ENCODE assay signal across 24 cellular contexts in genomic region chr7:46198691-46199090, GRCh38.
DNase-seq lines count a peak whose midpoint lies in the region; ATAC-seq, FAIRE-seq and TF ChIP-seq lines count a peak whose summit lies in the region.
"Had no signal": no experiment of that assay in that cellular context is flagged by ENCODE, and none has a peak within 500 bp of the region (broad histone marks: within the 10 kb centered on the region; RNA-seq: fewer than 3 reads in every experiment).

No MANE protein-coding gene starts in this region.

- ATAC-seq in A549 (no peak), GM19397 (IDR thresholded peaks at IDR 0.05; ENCODE audit: unreplicated experiment) (no peak)

- H3K27ac ChIP-seq in A549 (no peak overlapping the region), kidney (ENCODE audit: low read depth in 2 of 2, low read length in 2 of 2) (no peak overlapping the region)
- H3K27ac ChIP-seq: 22Rv1; BLaER1 treated with 17β-estradiol and CSF1 and Interleukin-3, amounts not matched to agents 10 nM and 100 nM; GM23248 had no signal

- TF ChIP-seq RAD21 in A549 (conservative IDR thresholded peaks at IDR 0.05 in 1 of 2, IDR thresholded peaks at IDR 0.05 in 1 of 2), result no peak

- FAIRE-seq in A549 (lab: Jason Lieb, UNC), result peak; percentile 54
- FAIRE-seq in kidney (lab: Jason Lieb, UNC), result peak; percentile 63
- FAIRE-seq in GM12891 (lab: Jason Lieb, UNC), result no peak
- FAIRE-seq: A204.1, H1 had no signal

- no peaks in the 10 kb centered on the region for H3K9me3 Mint-ChIP-seq in endothelial cell (ENCODE audit: unreplicated experiment)
- H3K9me3 Mint-ChIP-seq: CD4-positive, alpha-beta T cell had no signal

- no peaks in the 10 kb centered on the region for H3K36me3 Mint-ChIP-seq in endothelial cell (ENCODE audit: low read depth, unreplicated experiment)
- H3K36me3 Mint-ChIP-seq: CD14-positive monocyte had no signal

- H3K4me3 ChIP-seq in A549, result no peak overlapping the region
- no peak overlapping the region for H3K4me3 ChIP-seq in cardiac fibroblast (replicated peaks in 1 of 2; ENCODE audit: low read depth in 2 of 2, low read length in 2 of 2)
- no peak overlapping the region for H3K4me3 ChIP-seq in fibroblast of pulmonary artery (replicated peaks; ENCODE audit: low read depth, low read length)
- H3K4me3 ChIP-seq in kidney (ENCODE audit: low read length in 2 of 2), result no peak overlapping the region
- H3K4me3 ChIP-seq: BLaER1 treated with 17β-estradiol and CSF1 and Interleukin-3, amounts not matched to agents 10 nM and 100 nM; GM23248 had no signal

- H3K4me1 ChIP-seq in A549, result no peaks in the 10 kb centered on the region
- peaks cover 0 to 3% of the 10 kb centered on the region in 2 donors for H3K4me1 ChIP-seq in kidney (ENCODE audit: control insufficient read depth in 1 of 2, insufficient read depth in 1 of 2, low read depth in 1 of 2, low read length in 2 of 2)
- H3K4me1 ChIP-seq: BE2C; BLaER1 treated with 17β-estradiol and CSF1 and Interleukin-3, amounts not matched to agents 10 nM and 100 nM had no signal

- no peaks in the 10 kb centered on the region for H3K27me3 Mint-ChIP-seq in endothelial cell (ENCODE audit: unreplicated experiment)
- H3K27me3 Mint-ChIP-seq: CD4-positive, alpha-beta T cell had no signal

- WGBS in A549 (ENCODE audit: missing lambda C conversion rate), result 90% methylated on average over 1 of the region's 1 CpG

- no peak for TF ChIP-seq EP300 in A549 (IDR thresholded peaks at IDR 0.05)

- H3K36me3 ChIP-seq in kidney (ENCODE audit: control insufficient read depth in 1 of 2, insufficient read depth in 2 of 2, low read length in 2 of 2), result no peaks in the 10 kb centered on the region
- H3K36me3 ChIP-seq: BE2C; BLaER1 treated with 17β-estradiol and CSF1 and Interleukin-3, amounts not matched to agents 10 nM and 100 nM had no signal

- H3K4me1 Mint-ChIP-seq in endothelial cell (ENCODE audit: unreplicated experiment), result peaks cover 14% of the 10 kb centered on the region
- H3K4me1 Mint-ChIP-seq: CD14-positive monocyte had no signal

- H3K9me3 ChIP-seq in A549, result no peaks in the 10 kb centered on the region
- H3K9me3 ChIP-seq in kidney (ENCODE audit: control insufficient read depth in 1 of 2, low read length in 2 of 2), result no peaks in the 10 kb centered on the region
- H3K9me3 ChIP-seq: BE2C; BLaER1 treated with 17β-estradiol and CSF1 and Interleukin-3, amounts not matched to agents 10 nM and 100 nM had no signal

- intact Hi-C loops in kidney (cut with DNase I), result no loop called here

- CTCF ChIA-PET in A549 (lab: Yijun Ruan, JAX), result interaction anchor here (1.1 to 1.5 kb wide), 2 partner anchors 10 to 277 kb away, joined by 3 to 4 read pairs; no protein-coding TSS in a partner anchor

- TF ChIP-seq CTCF in A549 (IDR thresholded peaks at IDR 0.05) (no peak), cardiac fibroblast (IDR thresholded peaks at IDR 0.05; ENCODE audit: low read depth, low read length) (no peak), fibroblast of pulmonary artery (IDR thresholded peaks at IDR 0.05; ENCODE audit: low read length, missing control alignments) (no peak), kidney (IDR thresholded peaks at IDR 0.05; ENCODE audit: borderline replicate concordance, extremely low read depth, insufficient read depth) (no peak), endothelial cell (IDR thresholded peaks at IDR 0.05; ENCODE audit: unreplicated experiment) (no peak)

- no peak overlapping the region for H3K27ac Mint-ChIP-seq in endothelial cell (ENCODE audit: unreplicated experiment)
- H3K27ac Mint-ChIP-seq: CD14-positive monocyte; CD4-positive, alpha-beta T cell had no signal

- no peak overlapping the region for H3K4me2 ChIP-seq in A549
- H3K4me2 ChIP-seq: BLaER1 treated with 17β-estradiol and CSF1 and Interleukin-3, amounts not matched to agents 10 nM and 100 nM had no signal

- no peak overlapping the region for H3K9ac ChIP-seq in kidney (ENCODE audit: low read length in 2 of 2)
- H3K9ac ChIP-seq: BLaER1 treated with 17β-estradiol and CSF1 and Interleukin-3, amounts not matched to agents 10 nM and 100 nM; GM23248 had no signal

- H3K4me3 Mint-ChIP-seq in endothelial cell (ENCODE audit: unreplicated experiment), result no peak overlapping the region
- H3K4me3 Mint-ChIP-seq: CD14-positive monocyte; CD4-positive, alpha-beta T cell had no signal

- TF ChIP-seq POLR2A in A549 (IDR thresholded peaks at IDR 0.05; ENCODE audit: low read length), result no peak
- no peak for TF ChIP-seq POLR2A in GM12891 (IDR thresholded peaks at IDR 0.05; ENCODE audit: low read depth, low read length)

- POLR2A ChIA-PET in A549 (lab: Yijun Ruan, JAX), result no interaction called here

- no peak for DNase-seq in A549 (ENCODE audit: low read depth in 1 of 2, low spot score in 1 of 2)
- DNase-seq in cardiac fibroblast (ENCODE audit: low read depth in 2 of 2), result peak; percentile 25 to 54
- peak; percentile 65 for DNase-seq in fibroblast of pulmonary artery (ENCODE audit: low read depth)
- DNase-seq in kidney, result no peak
- DNase-seq in endothelial cell (ENCODE audit: low spot score), result no peak
- DNase-seq in GM12891 (ENCODE audit: insufficient read length, low spot score), result no peak
- DNase-seq: ACHN; AML-193; BE2C; Calu3; CD4-positive, alpha-beta T cell; COR-L47; DMS53; DMS79 treated with DMSO at 0.1 percent for 48 hours; GF-D8; GM23248; H7; HCEC 1CT had no signal

TF ChIP-seq in A549, 52 proteins besides CTCF, POLR2A, EP300 and RAD21 (continues in another document):
- TF ChIP-seq BHLHE40 (IDR thresholded peaks at IDR 0.05; ENCODE audit: low read depth, low read length), result no peak
- TF ChIP-seq RARB (CRISPR knock-in tag; IDR thresholded peaks at IDR 0.05), result no peak
- TF ChIP-seq FOSL2 (IDR thresholded peaks at IDR 0.05), result no peak
- no peak for TF ChIP-seq FOSL2 (CRISPR knock-in tag; IDR thresholded peaks at IDR 0.05)
- no peak for TF ChIP-seq ESRRA (IDR thresholded peaks at IDR 0.05; ENCODE audit: borderline replicate concordance, low read length)
- no peak for TF ChIP-seq ZC3H11A (IDR thresholded peaks at IDR 0.05)
- no peak for TF ChIP-seq CHD2 (IDR thresholded peaks at IDR 0.05; ENCODE audit: low read length, partially characterized antibody)
- no peak for TF ChIP-seq REST (IDR thresholded peaks at IDR 0.05)
- TF ChIP-seq HOXB13 (CRISPR knock-in tag; IDR thresholded peaks at IDR 0.05; ENCODE audit: low read depth), result no peak

TF ChIP-seq in GM12891, 5 proteins besides CTCF, POLR2A, EP300 and RAD21:
- TF ChIP-seq TAF1 (IDR thresholded peaks at IDR 0.05; ENCODE audit: low read depth, low read length) (no peak), POLR2AphosphoS5 (IDR thresholded peaks at IDR 0.05; ENCODE audit: low read depth, low read length) (no peak), POU2F2 (IDR thresholded peaks at IDR 0.05; ENCODE audit: low read depth, low read length) (no peak), SPI1 (IDR thresholded peaks at IDR 0.05; ENCODE audit: low read depth, low read length) (no peak), PAX5 (IDR thresholded peaks at IDR 0.05; ENCODE audit: insufficient read depth, low read length, severe bottlenecking) (no peak)
TF ChIP-seq in GM12891: peak in this region for 0.

Comparison
In these comparisons a context has a peak if more than half of its experiments do, and no peak if none do; other contexts are left out.
1. DNase-seq: peak in cardiac fibroblast (2 of 2) and fibroblast of pulmonary artery (single experiment); none in A549 (0 of 2), kidney (single experiment), endothelial cell (single experiment) and GM12891 (single experiment).